16 cellular contexts compared by ENCODE assay signal in the genomic region with DNA sequence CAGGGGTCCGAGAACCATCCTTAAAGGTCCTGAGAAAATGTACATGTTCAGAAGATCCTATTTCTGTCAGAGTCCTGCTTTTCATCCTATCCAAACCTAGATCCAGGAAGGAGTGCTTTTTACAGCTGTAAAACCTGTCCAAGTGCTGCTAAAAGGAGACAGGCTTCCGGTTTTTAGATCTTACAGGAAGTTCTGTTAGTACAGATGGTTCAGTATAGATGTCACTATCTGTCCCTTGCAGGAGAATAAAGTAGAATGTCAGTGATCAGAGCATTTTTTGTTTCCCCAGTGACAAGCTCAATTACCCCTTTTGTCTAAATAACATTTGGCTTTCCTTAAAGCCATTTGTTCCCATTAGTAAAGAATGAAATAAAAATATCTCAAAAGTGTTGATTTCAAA.
"Had no signal": no experiment of that assay in that cellular context is flagged by ENCODE, and none has a peak within 500 bp of the region (broad histone marks: within the 10 kb centered on the region; RNA-seq: fewer than 3 reads in every experiment).

No MANE protein-coding gene starts in this region.

- H3K36me3 ChIP-seq: colonic mucosa, esophagus squamous epithelium, WERI-Rb-1 had no signal

- H3K9me3 ChIP-seq: body of pancreas, colonic mucosa, esophagus squamous epithelium, testis had no signal

- H3K27me3 ChIP-seq: body of pancreas, colonic mucosa, esophagus squamous epithelium, testis had no signal

- H3K4me1 ChIP-seq: colonic mucosa, testis had no signal

- H3K9me3 Mint-ChIP-seq: activated CD4-positive, alpha-beta memory T cell treated with anti-CD3 and anti-CD28 coated beads, Interleukin-2, amount 10 ng/mL, durations not matched to agents 7 days and 5 days; stimulated activated naive CD8-positive, alpha-beta T cell treated with anti-CD3 and anti-CD28 coated beads, Interleukin-15, amount 100 ng/mL, for 72 hours had no signal

- DNase-seq: activated CD4-positive, alpha-beta memory T cell treated with anti-CD3 and anti-CD28 coated beads, Interleukin-2, amount 10 ng/mL, durations not matched to agents 7 days and 5 days; activated CD8-positive, alpha-beta memory T cell treated with anti-CD3 and anti-CD28 coated beads, Interleukin-2, amount 50 U/mL, for 4 hours; activated gamma-delta T cell; activated T-cell treated with anti-CD3 and anti-CD28 coated beads, Interleukin-2, amount 50 U/mL, for 48 hours; amygdala; body of pancreas; central memory CD4-positive, alpha-beta T cell; colonic mucosa; esophagus squamous epithelium; immature natural killer cell; stimulated activated CD4-positive, alpha-beta T cell treated with anti-CD3 and anti-CD28 coated beads, Interleukin-1b, Interleukin-23, amount 100 ng/mL, for 48 hours; stimulated activated naive CD8-positive, alpha-beta T cell treated with anti-CD3 and anti-CD28 coated beads, Interleukin-15, amount 100 ng/mL, for 72 hours; testis; WERI-Rb-1 had no signal

- H3K4me3 ChIP-seq: body of pancreas, colonic mucosa, esophagus squamous epithelium, testis had no signal

- H3K4me3 Mint-ChIP-seq: activated CD4-positive, alpha-beta memory T cell treated with anti-CD3 and anti-CD28 coated beads, Interleukin-2, amount 10 ng/mL, durations not matched to agents 7 days and 5 days; activated naive CD8-positive, alpha-beta T cell; immature natural killer cell; stimulated activated naive CD8-positive, alpha-beta T cell treated with anti-CD3 and anti-CD28 coated beads, Interleukin-15, amount 100 ng/mL, for 72 hours had no signal

- H3K27ac Mint-ChIP-seq: activated CD4-positive, alpha-beta memory T cell treated with anti-CD3 and anti-CD28 coated beads, Interleukin-2, amount 10 ng/mL, durations not matched to agents 7 days and 5 days; activated naive CD8-positive, alpha-beta T cell; immature natural killer cell had no signal

- H3K27ac ChIP-seq: body of pancreas, colonic mucosa, testis, WERI-Rb-1 had no signal

- ATAC-seq: body of pancreas, sciatic nerve had no signal

- H3K36me3 Mint-ChIP-seq: activated naive CD8-positive, alpha-beta T cell; immature natural killer cell had no signal

- H3K4me1 Mint-ChIP-seq: activated CD4-positive, alpha-beta memory T cell treated with anti-CD3 and anti-CD28 coated beads, Interleukin-2, amount 10 ng/mL, durations not matched to agents 7 days and 5 days; immature natural killer cell had no signal

- H3K27me3 Mint-ChIP-seq: activated naive CD8-positive, alpha-beta T cell had no signal
